In genomic region chr4:38621004-38621684, GRCh38 we compare ENCODE assay signal across 1 cellular context.
TF ChIP-seq lines count a peak whose summit lies in the region.

No MANE protein-coding gene starts in this region.

TF ChIP-seq in HEK293, 187 proteins besides CTCF, POLR2A, EP300 and RAD21 (continued from another document and continues in another):
- TF ChIP-seq ELK4 (IDR thresholded peaks at IDR 0.05; ENCODE audit: borderline replicate concordance, low read depth, low read length) (no peak), ZNF692 (tag by site-specific recombination; IDR thresholded peaks at IDR 0.05) (peak; percentile 83), ZNF561 (tag by site-specific recombination; IDR thresholded peaks at IDR 0.05; ENCODE audit: borderline replicate concordance) (no peak), ZNF155 (tag by site-specific recombination; IDR thresholded peaks at IDR 0.05) (no peak), ZNF366 (tag by site-specific recombination; conservative IDR thresholded peaks at IDR 0.05) (peak; percentile 65), ZBTB7A (tag by site-specific recombination; IDR thresholded peaks at IDR 0.05; ENCODE audit: low read depth) (no peak), ZNF529 (tag by site-specific recombination; IDR thresholded peaks at IDR 0.05; ENCODE audit: insufficient replicate concordance) (no peak), SETDB1 (IDR thresholded peaks at IDR 0.05; ENCODE audit: insufficient read length, low read length) (no peak), ZNF776 (tag by site-specific recombination; IDR thresholded peaks at IDR 0.05; ENCODE audit: borderline replicate concordance) (no peak), ZNF76 (tag by site-specific recombination; IDR thresholded peaks at IDR 0.05; ENCODE audit: borderline replicate concordance, low read depth) (no peak), MZF1 (tag by site-specific recombination; IDR thresholded peaks at IDR 0.05; ENCODE audit: borderline replicate concordance) (no peak), KLF17 (tag by site-specific recombination; IDR thresholded peaks at IDR 0.05) (peak; percentile 79), ZNF26 (tag by site-specific recombination; IDR thresholded peaks at IDR 0.05) (no peak), ZFP41 (tag by site-specific recombination; IDR thresholded peaks at IDR 0.05; ENCODE audit: borderline replicate concordance) (no peak), ZNF670 (tag by site-specific recombination; IDR thresholded peaks at IDR 0.05; ENCODE audit: low read depth) (no peak), ZNF221 (tag by site-specific recombination; IDR thresholded peaks at IDR 0.05; ENCODE audit: borderline replicate concordance) (no peak), ZNF121 (tag by site-specific recombination; IDR thresholded peaks at IDR 0.05) (no peak), TCF7L2 (IDR thresholded peaks at IDR 0.05; ENCODE audit: borderline replicate concordance, low read depth, low read length) (no peak), ZFP69B (tag by site-specific recombination; IDR thresholded peaks at IDR 0.05) (0 out of 2 replicates have a peak, but pooled peaks have one; percentile 46), TRIM28 (IDR thresholded peaks at IDR 0.05; ENCODE audit: borderline replicate concordance, low read length) (peak; percentile 76; the same call in 1 of the 2 replicates), ZNF580 (tag by site-specific recombination; IDR thresholded peaks at IDR 0.05) (0 out of 2 replicates have a peak, but pooled peaks have one; percentile 30), ZNF623 (tag by site-specific recombination; IDR thresholded peaks at IDR 0.05) (no peak), ZNF175 (tag by site-specific recombination; IDR thresholded peaks at IDR 0.05) (no peak), KLF1 (tag by site-specific recombination; IDR thresholded peaks at IDR 0.05) (peak; percentile 89), ZNF223 (tag by site-specific recombination; IDR thresholded peaks at IDR 0.05) (no peak), OSR2 (tag by site-specific recombination; IDR thresholded peaks at IDR 0.05) (no peak), HOXC10 (CRISPR knock-in tag; IDR thresholded peaks at IDR 0.05) (no peak), ZNF513 (tag by site-specific recombination; IDR thresholded peaks at IDR 0.05) (no peak), ATF2 (tag by site-specific recombination; IDR thresholded peaks at IDR 0.05; ENCODE audit: low read depth) (peak; percentile 78), ZFP3 (tag by site-specific recombination; IDR thresholded peaks at IDR 0.05; ENCODE audit: low read depth) (no peak), KLF10 (tag by site-specific recombination; IDR thresholded peaks at IDR 0.05) (no peak; the same call in 1 of the 2 replicates), ZBTB11 (tag by site-specific recombination; conservative IDR thresholded peaks at IDR 0.05; ENCODE audit: low read depth) (no peak), ZNF571 (tag by site-specific recombination; IDR thresholded peaks at IDR 0.05) (no peak), ZNF530 (tag by site-specific recombination; IDR thresholded peaks at IDR 0.05; ENCODE audit: low read depth) (no peak), REPIN1 (tag by site-specific recombination; IDR thresholded peaks at IDR 0.05; ENCODE audit: low read depth) (no peak), ZNF548 (tag by site-specific recombination; IDR thresholded peaks at IDR 0.05) (no peak), ZNF280D (tag by site-specific recombination; IDR thresholded peaks at IDR 0.05) (no peak), RBAK (tag by site-specific recombination; IDR thresholded peaks at IDR 0.05) (no peak), ZNF514 (tag by site-specific recombination; IDR thresholded peaks at IDR 0.05) (no peak), ZNF391 (tag by site-specific recombination; IDR thresholded peaks at IDR 0.05; ENCODE audit: borderline replicate concordance, low read depth) (no peak), ZNF311 (tag by site-specific recombination; IDR thresholded peaks at IDR 0.05; ENCODE audit: borderline replicate concordance) (no peak), YY1 (tag by site-specific recombination; IDR thresholded peaks at IDR 0.05) (no peak), ZNF266 (tag by site-specific recombination; IDR thresholded peaks at IDR 0.05; ENCODE audit: low read depth) (no peak), SCRT1 (tag by site-specific recombination; IDR thresholded peaks at IDR 0.05; ENCODE audit: borderline replicate concordance) (peak; percentile 46; the same call in 1 of the 2 replicates), ZBTB1 (tag by site-specific recombination; IDR thresholded peaks at IDR 0.05) (no peak), ZNF302 (tag by site-specific recombination; IDR thresholded peaks at IDR 0.05; ENCODE audit: low read depth) (no peak), ZBTB8A (tag by site-specific recombination; IDR thresholded peaks at IDR 0.05) (peak; percentile 42), ZNF214 (tag by site-specific recombination; IDR thresholded peaks at IDR 0.05; ENCODE audit: borderline replicate concordance) (no peak), ZNF394 (tag by site-specific recombination; IDR thresholded peaks at IDR 0.05; ENCODE audit: borderline replicate concordance) (0 out of 2 replicates have a peak, but pooled peaks have one; percentile 23), ZNF639 (tag by site-specific recombination; IDR thresholded peaks at IDR 0.05) (peak; percentile 72; the same call in 1 of the 2 replicates), ZNF837 (tag by site-specific recombination; IDR thresholded peaks at IDR 0.05) (no peak), ZNF335 (tag by site-specific recombination; conservative IDR thresholded peaks at IDR 0.05) (no peak; the same call in none of the 2 replicates), ZBTB21 (tag by site-specific recombination; IDR thresholded peaks at IDR 0.05) (no peak; the same call in 1 of the 2 replicates)
